ENCODE assay signal across 22 cellular contexts in genomic region chr9:121755581-121755980, GRCh38.
"Had no signal": no experiment of that assay in that cellular context is flagged by ENCODE, and none has a peak within 500 bp of the region (broad histone marks: within the 10 kb centered on the region; RNA-seq: fewer than 3 reads in every experiment).

No MANE protein-coding gene starts in this region.

- DNase-seq: activated B cell treated with CpG ODN at 0.5 μM for 24 hours; activated CD4-positive, alpha-beta memory T cell treated with anti-CD3 and anti-CD28 coated beads for 36 hours; activated CD4-positive, alpha-beta T cell treated with anti-CD3 and anti-CD28 coated beads for 4 hours; activated naive CD4-positive, alpha-beta T cell; activated naive CD8-positive, alpha-beta T cell treated with anti-CD3 and anti-CD28 coated beads for 36 hours; activated T-cell treated with anti-CD3 and anti-CD28 coated beads, Interleukin-2, amount 50 U/mL, for 1 hour; amniotic stem cell; central memory CD4-positive, alpha-beta T cell; erythroblast; stimulated activated CD4-positive, alpha-beta T cell treated with anti-CD3 and anti-CD28 coated beads, Interleukin-12 subunit alpha, Interleukin-12 subunit beta, amount 100 ng/mL, for 4 hours; stimulated activated CD4-positive, alpha-beta T cell treated with anti-CD3 and anti-CD28 coated beads, Interleukin-2, amount 100 ng/mL, for 24 hours; trophoblast cell had no signal

- ATAC-seq: activated T-helper 17 cell treated with anti-CD3 and anti-CD28 coated beads, Interleukin-2, amount 50 U/mL, for 72 hours; heart left ventricle; natural killer cell treated with Interleukin-12 subunit alpha and Interleukin-12 subunit beta and Interleukin-15 and Interleukin-18, amount 100 ng/mL, for 72 hours had no signal

- H3K27me3 ChIP-seq: heart left ventricle, suprapubic skin had no signal

- FAIRE-seq: colon, endometrium, frontal cortex, TTC549 had no signal

- H3K4me3 ChIP-seq: heart left ventricle, SK-N-MC, suprapubic skin had no signal

- H2AFZ ChIP-seq: parathyroid adenoma had no signal

- H3K27ac ChIP-seq: parathyroid adenoma, SK-N-MC, suprapubic skin had no signal

- H3K9me3 ChIP-seq: heart left ventricle, suprapubic skin had no signal

- H3K9ac ChIP-seq: parathyroid adenoma had no signal

- H3K4me1 ChIP-seq: parathyroid adenoma had no signal
